8 cellular contexts compared by ENCODE assay signal in the genomic region with DNA sequence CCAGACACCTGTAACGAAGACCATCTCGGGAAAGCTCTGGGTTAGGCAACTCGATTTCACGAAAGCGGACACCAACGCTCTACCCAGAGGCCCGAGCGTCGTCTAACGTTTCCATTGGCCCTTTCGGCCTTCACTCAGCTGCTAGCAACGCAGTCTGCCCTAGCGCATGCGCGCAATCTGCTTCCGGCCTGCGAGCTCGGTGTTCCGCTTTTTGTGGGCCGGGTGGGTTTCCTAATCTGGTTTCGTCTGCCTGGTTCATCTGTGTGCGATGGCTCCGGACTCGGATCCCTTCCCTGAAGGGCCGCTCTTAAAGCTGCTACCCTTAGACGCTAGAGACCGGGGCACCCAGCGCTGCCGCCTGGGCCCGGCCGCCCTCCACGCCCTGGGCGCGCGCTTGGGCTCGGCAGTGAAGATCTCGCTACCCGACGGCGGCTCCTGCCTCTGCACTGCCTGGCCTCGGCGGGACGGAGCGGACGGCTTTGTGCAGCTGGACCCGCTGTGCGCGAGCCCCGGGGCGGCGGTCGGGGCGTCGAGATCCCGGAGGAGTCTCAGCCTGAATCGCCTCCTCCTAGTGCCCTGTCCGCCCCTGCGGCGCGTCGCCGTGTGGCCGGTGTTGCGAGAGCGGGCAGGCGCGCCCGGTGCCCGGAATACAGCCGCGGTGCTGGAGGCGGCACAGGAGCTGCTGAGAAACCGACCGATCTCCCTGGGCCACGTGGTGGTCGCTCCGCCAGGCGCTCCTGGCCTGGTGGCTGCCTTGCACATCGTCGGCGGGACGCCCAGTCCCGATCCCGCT.
DNase-seq lines count a peak whose midpoint lies in the region; ATAC-seq lines count a peak whose summit lies in the region.

No MANE protein-coding gene starts in this region.

- peak; percentile 86 for ATAC-seq in GM19043 (IDR thresholded peaks at IDR 0.05; ENCODE audit: low read depth, unreplicated experiment)
- peak; percentile 91 for ATAC-seq in HG03354 (IDR thresholded peaks at IDR 0.05; ENCODE audit: poor library complexity, severe bottlenecking, unreplicated experiment)
- peak; percentile 94 to 96 for ATAC-seq in activated CD4-positive, CD25-positive, alpha-beta regulatory T cell treated with anti-CD3 and anti-CD28 coated beads, Interleukin-2, amount 50 U/mL, for 24 hours

- DNase-seq in AG20443 (ENCODE audit: low spot score) (peak; percentile 99), NCI-H446 (lab: John Stamatoyannopoulos, UW) (peak; percentile 88 to 97), cerebellar cortex (ENCODE audit: low spot score) (peak; percentile 99), islet precursor cell (peak; percentile 97)
- peak; percentile 92 for DNase-seq in stimulated activated CD4-positive, alpha-beta T cell treated with anti-CD3 and anti-CD28 coated beads, Interleukin-12 subunit alpha, Interleukin-12 subunit beta, amount 100 ng/mL, for 4 hours

Comparison
In these comparisons a context has a peak if more than half of its experiments do, and no peak if none do; other contexts are left out.
1. Peak in every context shown above with its lines: DNase-seq and ATAC-seq.